Comparison of ENCODE assay signal across 25 cellular contexts in genomic region chr7:155709453-155709852, GRCh38.
DNase-seq lines count a peak whose midpoint lies in the region; ATAC-seq, FAIRE-seq and TF ChIP-seq lines count a peak whose summit lies in the region.
"Had no signal": no experiment of that assay in that cellular context is flagged by ENCODE, and none has a peak within 500 bp of the region (broad histone marks: within the 10 kb centered on the region; RNA-seq: fewer than 3 reads in every experiment).

No MANE protein-coding gene starts in this region.

- H3K9me3 ChIP-seq in small intestine (ENCODE audit: control insufficient read depth, low read depth): no peaks in the 10 kb centered on the region
- H3K9me3 ChIP-seq: tibial artery had no signal

- FAIRE-seq in small intestine (lab: Jason Lieb, UNC): no peak
- FAIRE-seq: bronchial epithelial cell, D721Med, G401.6, HTR-8/SVneo, TTC549 had no signal

- H3K36me3 ChIP-seq in kidney epithelial cell (ENCODE audit: control insufficient read depth, insufficient read depth, low read length): no peaks in the 10 kb centered on the region
- peaks cover 13 to 25% of the 10 kb centered on the region in 2 donors for H3K36me3 ChIP-seq in small intestine (ENCODE audit: control insufficient read depth in 2 of 2, insufficient read depth in 2 of 2, low read length in 2 of 2)

- peak; percentile 45 for DNase-seq in kidney epithelial cell (ENCODE audit: low read depth)
- no peak for DNase-seq in middle frontal gyrus (ENCODE audit: extremely low spot score, low spot score)
- DNase-seq in AG08396 (ENCODE audit: low spot score): no peak
- DNase-seq in activated CD8-positive, alpha-beta memory T cell treated with anti-CD3 and anti-CD28 coated beads, Interleukin-2, amount 50 U/mL, for 48 hours: no peak
- DNase-seq in small intestine: no peak
- DNase-seq: activated CD4-positive, alpha-beta T cell treated with anti-CD3 and anti-CD28 coated beads for 48 hours; activated effector memory CD4-positive, alpha-beta T cell treated with Interleukin-2 at 50 U/mL for 16 hours; H9; Karpas-422; left colon; NCI-H1092 treated with DMSO at 0.1 percent for 48 hours; NCI-H2107; NCI-H510A treated with DMSO at 0.1 percent for 48 hours; posterior cingulate gyrus; stimulated activated CD4-positive, alpha-beta T cell treated with anti-CD3 and anti-CD28 coated beads, Interleukin-1b, Interleukin-23, amount 100 ng/mL, for 48 hours; stimulated activated naive CD4-positive, alpha-beta T cell treated with Interleukin-2 at 50 U/mL for 16 hours; tibial artery had no signal

- no peak overlapping the region for H3K27ac ChIP-seq in small intestine (ENCODE audit: low read depth in 1 of 2, low read length in 1 of 2)
- H3K27ac ChIP-seq: tibial artery had no signal

- ATAC-seq in GM18861 (IDR thresholded peaks at IDR 0.05; ENCODE audit: unreplicated experiment): peak; percentile 46
- ATAC-seq in GM21619 (IDR thresholded peaks at IDR 0.05; ENCODE audit: unreplicated experiment): peak; percentile 64
- ATAC-seq in HG03457 (IDR thresholded peaks at IDR 0.05; ENCODE audit: unreplicated experiment): peak; percentile 52
- ATAC-seq: left colon had no signal

- H3K4me1 ChIP-seq in small intestine (ENCODE audit: control insufficient read depth in 2 of 2, insufficient read depth in 1 of 2, low read depth in 1 of 2, low read length in 1 of 2): peaks cover 0 to 5% of the 10 kb centered on the region in 2 donors
- H3K4me1 ChIP-seq: tibial artery had no signal

- H3K4me3 ChIP-seq in kidney epithelial cell (ENCODE audit: low read depth, low read length): no peak overlapping the region
- H3K4me3 ChIP-seq in small intestine (ENCODE audit: low read depth in 1 of 2, low read length in 2 of 2): no peak overlapping the region
- H3K4me3 ChIP-seq: tibial artery had no signal

- H3K27me3 ChIP-seq in kidney epithelial cell (ENCODE audit: control insufficient read depth, insufficient read depth, low read length) (no peaks in the 10 kb centered on the region), small intestine (ENCODE audit: control insufficient read depth in 2 of 2, insufficient read depth in 2 of 2, low read length in 2 of 2) (no peaks in the 10 kb centered on the region)
- H3K27me3 ChIP-seq: tibial artery had no signal

- TF ChIP-seq CTCF in kidney epithelial cell (IDR thresholded peaks at IDR 0.05; ENCODE audit: insufficient read depth, low read length, poor library complexity, severe bottlenecking): no peak
